ENCODE assay signal across 14 cellular contexts in the genomic region with DNA sequence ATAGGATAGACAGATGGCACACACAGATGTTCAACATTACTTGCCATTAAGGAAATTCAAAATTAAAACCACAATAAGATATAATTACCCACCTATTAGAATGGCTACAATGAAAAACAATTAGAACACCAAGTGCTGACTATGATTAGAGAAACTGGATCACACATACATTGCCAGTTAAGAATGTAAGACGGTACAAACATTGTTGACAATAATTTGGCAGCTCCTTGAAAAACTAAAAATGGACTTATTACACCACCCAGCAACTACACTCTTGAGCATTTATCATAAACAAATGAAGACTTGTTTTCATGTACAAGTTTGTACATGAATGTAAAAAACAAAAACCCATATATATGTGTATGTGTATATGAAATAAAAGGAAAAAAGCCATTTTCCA.
"Had no signal": no experiment of that assay in that cellular context is flagged by ENCODE, and none has a peak within 500 bp of the region (broad histone marks: within the 10 kb centered on the region; RNA-seq: fewer than 3 reads in every experiment).

No MANE protein-coding gene starts in this region.

- H3K27ac Mint-ChIP-seq: immature natural killer cell; naive thymus-derived CD4-positive, alpha-beta T cell had no signal

- H3K4me3 Mint-ChIP-seq: immature natural killer cell; naive thymus-derived CD4-positive, alpha-beta T cell; neural crest cell had no signal

- H3K27me3 Mint-ChIP-seq: naive thymus-derived CD4-positive, alpha-beta T cell had no signal

- ATAC-seq: foreskin keratinocyte; naive thymus-derived CD4-positive, alpha-beta T cell had no signal

- H3K4me1 Mint-ChIP-seq: immature natural killer cell; naive thymus-derived CD4-positive, alpha-beta T cell; neural crest cell had no signal

- H3K4me3 ChIP-seq: colonic mucosa, stomach had no signal

- H3K27ac ChIP-seq: colonic mucosa, foreskin keratinocyte, stomach had no signal

- DNase-seq: colonic mucosa; dermis blood vessel endothelial cell; erythroblast; foreskin keratinocyte; immature natural killer cell; mammary epithelial cell; naive thymus-derived CD4-positive, alpha-beta T cell; posterior cingulate gyrus; small intestine; stimulated activated CD4-positive, alpha-beta T cell treated with anti-CD3 and anti-CD28 coated beads, Interleukin-12 subunit alpha, Interleukin-12 subunit beta, amount 100 ng/mL, for 4 hours; stimulated activated naive CD4-positive, alpha-beta T cell; stomach; trophoblast cell had no signal

- H3K27me3 ChIP-seq: colonic mucosa, foreskin keratinocyte, stomach had no signal

- H3K4me1 ChIP-seq: colonic mucosa, foreskin keratinocyte, stomach had no signal
